Comparison of ENCODE assay signal across 1 cellular context in genomic region chr2:88067189-88067588, GRCh38.
TF ChIP-seq lines count a peak whose summit lies in the region.

No MANE protein-coding gene starts in this region.

TF ChIP-seq in H1, 55 proteins besides CTCF, POLR2A, EP300 and RAD21:
- TF ChIP-seq JUND (IDR thresholded peaks at IDR 0.05; ENCODE audit: low read length), result no peak
